In genomic region chr20:20710847-20711315, GRCh38 we compare ENCODE assay signal across 8 cellular contexts. TPM values are rescaled to one million over a fixed set of nuclear protein-coding genes. Genes with fewer than 3 reads are reported as not detected.
DNase-seq lines count a peak whose midpoint lies in the region; ATAC-seq and TF ChIP-seq lines count a peak whose summit lies in the region.

No MANE protein-coding gene starts in this region.

- H3K9ac ChIP-seq in GM23248 (no peak overlapping the region), endocrine pancreas (ENCODE audit: control insufficient read depth, insufficient read depth, low read length) (peak overlapping the region; percentile 36)

- DNase-seq in Caco-2 = peak; percentile 61 to 68
- no peak for DNase-seq in GM23248
- DNase-seq in NOMO-1 treated with DMSO at 0.1 percent for 48 hours (lab: John Stamatoyannopoulos, UW; ENCODE audit: unreplicated experiment) = peak; percentile 77
- DNase-seq in psoas muscle = no peak
- no peak for DNase-seq in NCI-H446 (lab: John Stamatoyannopoulos, UW)

- H3K4me1 Mint-ChIP-seq in Caco-2 (ENCODE audit: low read depth, unreplicated experiment) = no peaks in the 10 kb centered on the region

- CTCF ChIA-PET in Caco-2 (lab: Charles Lee) = interaction anchor here (0.6 to 0.9 kb wide), 3 partner anchors 13 to 148 kb away, joined by 3 to 6 read pairs (median 3); no protein-coding TSS in a partner anchor

- H3K36me3 ChIP-seq in Caco-2 (ENCODE audit: control insufficient read depth, insufficient read depth, low read length) (no peaks in the 10 kb centered on the region), GM23248 (ENCODE audit: low read depth) (no peaks in the 10 kb centered on the region), endocrine pancreas (ENCODE audit: control insufficient read depth, insufficient read depth, low read length) (no peaks in the 10 kb centered on the region), psoas muscle (ENCODE audit: insufficient read depth in 1 of 2, low read depth in 1 of 2) (no peaks in the 10 kb centered on the region)

- no peak overlapping the region for H3K4me2 ChIP-seq in GM23248 (ENCODE audit: unreplicated experiment)

- no peaks in the 10 kb centered on the region for H3F3A ChIP-seq in GM23248 (ENCODE audit: insufficient read depth)

- H3K27me3 ChIP-seq in Caco-2 (replicated peaks; ENCODE audit: control insufficient read depth, insufficient read depth, low read length) (no peaks in the 10 kb centered on the region), GM23248 (replicated peaks; ENCODE audit: insufficient read depth) (no peaks in the 10 kb centered on the region), endocrine pancreas (ENCODE audit: control insufficient read depth, insufficient read depth, low read length) (no peaks in the 10 kb centered on the region), psoas muscle (ENCODE audit: insufficient read depth in 3 of 3, low read length in 2 of 3) (no peaks in the 10 kb centered on the region)

- TF ChIP-seq CTCF in Caco-2 (IDR thresholded peaks at IDR 0.05; ENCODE audit: insufficient read depth in 1 of 2, low read depth in 1 of 2, low read length in 1 of 2, severe bottlenecking in 1 of 2, unreplicated experiment in 1 of 2) (no peak), psoas muscle (IDR thresholded peaks at IDR 0.05) (no peak)

- in situ Hi-C loops in GM23248 (cut with MboI) = no loop called here

- H3K9me2 ChIP-seq in GM23248 (ENCODE audit: insufficient read depth) = no peaks in the 10 kb centered on the region

- no peaks in the 10 kb centered on the region for H3K27me3 Mint-ChIP-seq in Caco-2 (ENCODE audit: insufficient read depth, unreplicated experiment)

- ATAC-seq in psoas muscle (no peak), GM18909 (IDR thresholded peaks at IDR 0.05; ENCODE audit: poor library complexity, unreplicated experiment) (no peak), HG03039 (IDR thresholded peaks at IDR 0.05; ENCODE audit: unreplicated experiment) (no peak)

- H3K9me3 Mint-ChIP-seq in Caco-2 (ENCODE audit: unreplicated experiment) = no peaks in the 10 kb centered on the region

- intact Hi-C loops in Caco-2 (cut with micrococcal nuclease; ENCODE audit: unreplicated experiment) = no loop called here
- intact Hi-C loops in psoas muscle (cut with DNase I) = loop anchor here (5.0 kb wide), 2 partner anchors 66 to 71 kb away; no protein-coding TSS in a partner anchor

- H3K4me1 ChIP-seq in Caco-2 (peaks cover 15% of the 10 kb centered on the region; the same call in 1 of the 2 replicates), GM23248 (ENCODE audit: insufficient read depth) (0 out of 2 replicates have a peak, but pooled peaks cover 2% of the 10 kb centered on the region), endocrine pancreas (ENCODE audit: control insufficient read depth, insufficient read depth, low read length) (peaks cover 26% of the 10 kb centered on the region), psoas muscle (peaks cover 57% of the 10 kb centered on the region)

- no peaks in the 10 kb centered on the region for H4K20me1 ChIP-seq in GM23248 (ENCODE audit: insufficient read depth)

- peak overlapping the region; percentile 24 for H3K27ac Mint-ChIP-seq in Caco-2 (ENCODE audit: unreplicated experiment)

- peak overlapping the region; percentile 86 for H3K4me3 Mint-ChIP-seq in Caco-2 (ENCODE audit: unreplicated experiment)

- H3K4me3 ChIP-seq in Caco-2 (ENCODE audit: low read depth, low read length) = peak overlapping the region; percentile 13
- no peak overlapping the region for H3K4me3 ChIP-seq in GM23248
- H3K4me3 ChIP-seq in endocrine pancreas (ENCODE audit: control insufficient read depth, insufficient read depth, low read length) = peak overlapping the region; percentile 88
- peak overlapping the region; percentile 89 for H3K4me3 ChIP-seq in psoas muscle

- 82 to 85% methylated on average over 5 of the region's 5 CpGs for WGBS in GM23248 (ENCODE audit: low coverage in 1 of 2, low lambda C conversion rate in 2 of 2, missing lambda C conversion rate in 2 of 2), 2 experiments
- 20 to 32% (median 22%) methylated on average over 5 of the region's 5 CpGs for WGBS in psoas muscle, 3 donors

- peak overlapping the region; percentile 99; the same call in 1 of the 2 replicates for H2AFZ ChIP-seq in GM23248

- peaks cover 13% of the 10 kb centered on the region for H3K36me3 Mint-ChIP-seq in Caco-2 (ENCODE audit: insufficient read depth, unreplicated experiment)

- BruUV-seq in Caco-2 (replicated peaks; lab: Mats Ljungman, UMichigan) = no TSS peak

- H3K79me2 ChIP-seq in GM23248 (ENCODE audit: insufficient read depth) = no peaks in the 10 kb centered on the region

- H3K9me3 ChIP-seq in Caco-2 (no peaks in the 10 kb centered on the region), GM23248 (ENCODE audit: low read depth) (no peaks in the 10 kb centered on the region), endocrine pancreas (ENCODE audit: control insufficient read depth, low read length) (no peaks in the 10 kb centered on the region), psoas muscle (no peaks in the 10 kb centered on the region)

- H3K27ac ChIP-seq in GM23248 (no peak overlapping the region), psoas muscle (peak overlapping the region; percentile 91)

- POLR2A ChIA-PET in Caco-2 (lab: Charles Lee) = interaction anchor here (0.5 kb wide), 1 partner anchor 30 kb away, joined by 4 read pairs; no protein-coding TSS in a partner anchor

RNA-seq across cellular contexts. Expression of gene RALGAPA2, which starts 1.6 kb away (rescaled TPM):
- total RNA-seq in Caco-2 (2022) (17.3 and 19.1 TPM in 2 replicates), psoas muscle (10 to 100 TPM; 51.1 to 75.5 (median 71.4) TPM)
- total RNA-seq in GM23248 (2014; rRNA removed; shearing (Covaris generic)) = 2.6 and 3.8 TPM in 2 replicates
- polyA plus RNA-seq in GM23248 (2016; fragmentation: Nextera tagmentation; extraction: Ambion mirVana) (0.90 and 1.3 TPM in 2 replicates), psoas muscle (10 to 100 TPM; 12.2 to 49.3 (median 24.1) TPM)

Comparison
In these comparisons a context has a peak if more than half of its experiments do, and no peak if none do; other contexts are left out.
1. DNase-seq: peak in Caco-2 (2 of 2) and NOMO-1 treated with DMSO at 0.1 percent for 48 hours (single experiment); none in GM23248 (single experiment), psoas muscle (0 of 2) and NCI-H446 (0 of 2).